ENCODE assay signal across 28 cellular contexts in the genomic region with DNA sequence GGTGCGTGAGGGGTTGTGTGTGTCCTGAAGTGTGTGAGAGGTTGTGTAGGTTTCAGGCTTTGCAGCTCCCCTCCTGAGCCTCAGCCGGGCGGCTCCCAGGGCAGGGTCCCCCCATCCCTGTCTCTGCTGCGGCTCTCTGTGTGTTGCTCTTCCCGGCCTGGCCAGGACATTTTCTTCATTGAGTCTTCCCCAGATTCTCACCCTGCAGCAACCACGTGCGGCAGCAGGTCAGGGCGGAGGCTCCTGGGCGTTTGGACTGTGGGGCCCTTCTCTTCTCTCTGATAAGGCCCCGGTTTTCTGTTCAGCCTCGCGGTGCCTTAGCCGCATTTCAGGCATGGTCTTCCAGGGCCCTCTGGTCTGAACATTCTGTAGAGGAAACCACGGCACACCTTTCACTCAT.
"Had no signal": no experiment of that assay in that cellular context is flagged by ENCODE, and none has a peak within 500 bp of the region (broad histone marks: within the 10 kb centered on the region; RNA-seq: fewer than 3 reads in every experiment).

No MANE protein-coding gene starts in this region.

- H3K9me3 ChIP-seq: left ventricle myocardium inferior, mucosa of descending colon, neutrophil, psoas muscle, right atrium auricular region, tibial nerve, uterus had no signal

- H3K27me3 Mint-ChIP-seq: stimulated activated naive CD8-positive, alpha-beta T cell treated with anti-CD3 and anti-CD28 coated beads, Interleukin-15, amount 100 ng/mL, for 72 hours; type B pancreatic cell had no signal

- H3K27ac Mint-ChIP-seq: naive thymus-derived CD8-positive, alpha-beta T cell; nephron; stimulated activated memory B cell treated with anti-CD40 and anti-IgM and Interleukin-4, amounts not matched to agents 10 μg/mL and 1 μg/mL and 100 μg/mL, for 72 hours; stimulated activated naive CD8-positive, alpha-beta T cell treated with anti-CD3 and anti-CD28 coated beads, Interleukin-15, amount 100 ng/mL, for 72 hours; type B pancreatic cell had no signal

- H3K4me1 ChIP-seq: left ventricle myocardium inferior, parathyroid adenoma, psoas muscle, right atrium auricular region, tibial nerve, uterus had no signal

- H3K36me3 Mint-ChIP-seq: naive thymus-derived CD8-positive, alpha-beta T cell; stimulated activated memory B cell treated with anti-CD40 and anti-IgM and Interleukin-4, amounts not matched to agents 10 μg/mL and 1 μg/mL and 100 μg/mL, for 72 hours; type B pancreatic cell had no signal

- H3K27ac ChIP-seq: left ventricle myocardium inferior, neutrophil, parathyroid adenoma, psoas muscle, right atrium auricular region, tibial nerve, uterus had no signal

- H3K36me3 ChIP-seq: neutrophil, right atrium auricular region, uterus had no signal

- H3K9me3 Mint-ChIP-seq: naive thymus-derived CD8-positive, alpha-beta T cell; nephron; neural crest cell; stimulated activated memory B cell treated with anti-CD40 and anti-IgM and Interleukin-4, amounts not matched to agents 10 μg/mL and 1 μg/mL and 100 μg/mL, for 72 hours; stimulated activated naive CD8-positive, alpha-beta T cell treated with anti-CD3 and anti-CD28 coated beads, Interleukin-15, amount 100 ng/mL, for 72 hours; type B pancreatic cell had no signal

- H3K27me3 ChIP-seq: neutrophil, right atrium auricular region, tibial nerve, uterus had no signal

- H3K4me1 Mint-ChIP-seq: naive thymus-derived CD8-positive, alpha-beta T cell; nephron; neural crest cell; stimulated activated memory B cell treated with anti-CD40 and anti-IgM and Interleukin-4, amounts not matched to agents 10 μg/mL and 1 μg/mL and 100 μg/mL, for 72 hours; stimulated activated naive CD8-positive, alpha-beta T cell treated with anti-CD3 and anti-CD28 coated beads, Interleukin-15, amount 100 ng/mL, for 72 hours had no signal

- DNase-seq: hypothalamus; islet precursor cell; left ventricle myocardium inferior; mesendoderm; midbrain; mucosa of descending colon; naive thymus-derived CD8-positive, alpha-beta T cell; occipital lobe; psoas muscle; small intestine; stimulated activated CD4-positive, alpha-beta T cell treated with anti-CD3 and anti-CD28 coated beads, Interleukin-1b, Interleukin-23, amount 100 ng/mL, for 48 hours; stimulated activated CD4-positive, alpha-beta T cell treated with anti-CD3 and anti-CD28 coated beads, Interleukin-2, amount 100 ng/mL, for 48 hours; stimulated activated CD4-positive, alpha-beta T cell treated with anti-CD3 and anti-CD28 coated beads, Interleukin-4, amount 100 ng/mL, for 4 hours; stimulated activated CD8-positive, alpha-beta memory T cell treated with anti-CD3 and anti-CD28 coated beads, Interleukin-4, amount 100 ng/mL, for 48 hours; stimulated activated naive CD4-positive, alpha-beta T cell treated with Interleukin-2 at 50 U/mL for 16 hours; stimulated activated naive CD8-positive, alpha-beta T cell treated with anti-CD3 and anti-CD28 coated beads, Interleukin-15, amount 100 ng/mL, for 72 hours; substantia nigra; uterus had no signal

- H3K79me2 ChIP-seq: parathyroid adenoma had no signal

- ATAC-seq: mucosa of descending colon; naive thymus-derived CD8-positive, alpha-beta T cell; psoas muscle; sciatic nerve; stimulated activated memory B cell treated with anti-CD40 and anti-IgM and Interleukin-4, amounts not matched to agents 10 μg/mL and 1 μg/mL and 100 μg/mL, for 72 hours; stimulated activated naive CD8-positive, alpha-beta T cell treated with anti-CD3 and anti-CD28 coated beads, Interleukin-15, amount 100 ng/mL, for 72 hours had no signal

- H3K9ac ChIP-seq: parathyroid adenoma had no signal

- H3K4me3 Mint-ChIP-seq: naive thymus-derived CD8-positive, alpha-beta T cell; nephron; neural crest cell; stimulated activated memory B cell treated with anti-CD40 and anti-IgM and Interleukin-4, amounts not matched to agents 10 μg/mL and 1 μg/mL and 100 μg/mL, for 72 hours; stimulated activated naive CD8-positive, alpha-beta T cell treated with anti-CD3 and anti-CD28 coated beads, Interleukin-15, amount 100 ng/mL, for 72 hours; type B pancreatic cell had no signal

- H3K4me3 ChIP-seq: left ventricle myocardium inferior, lung, mucosa of descending colon, psoas muscle, right atrium auricular region, tibial nerve, uterus had no signal

- H2AFZ ChIP-seq: parathyroid adenoma had no signal
